In the genomic region with DNA sequence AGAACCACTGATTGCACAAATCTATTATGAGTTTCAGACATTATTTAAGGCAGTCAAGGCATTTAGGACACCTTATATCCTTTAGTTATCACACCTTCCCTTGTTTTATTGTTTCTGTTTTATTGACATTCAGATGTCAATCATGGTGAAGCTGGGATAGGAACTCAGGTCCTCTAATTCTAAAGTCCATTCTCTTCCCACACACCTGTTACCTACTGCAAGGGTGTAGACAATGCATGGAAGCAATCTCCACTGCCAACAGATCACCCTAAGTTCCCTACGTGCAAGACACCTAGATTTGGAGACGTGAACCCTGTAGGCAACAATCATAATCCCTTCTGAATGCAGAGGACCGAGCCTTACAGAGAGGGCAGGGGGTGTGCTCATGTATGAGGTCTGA, we compare ENCODE assay signal across 18 cellular contexts.
"Had no signal": no experiment of that assay in that cellular context is flagged by ENCODE, and none has a peak within 500 bp of the region (broad histone marks: within the 10 kb centered on the region; RNA-seq: fewer than 3 reads in every experiment).

No MANE protein-coding gene starts in this region.

- H3K9me3 ChIP-seq: body of pancreas, right lobe of liver, suprapubic skin had no signal

- H3K9me3 Mint-ChIP-seq: activated CD4-positive, alpha-beta T cell treated with anti-CD3 and anti-CD28 coated beads, Interleukin-2, amount 10 ng/mL, durations not matched to agents 7 days and 5 days; activated naive CD4-positive, alpha-beta T cell treated with anti-CD3 and anti-CD28 coated beads, Interleukin-2, amount 50 U/mL, for 72 hours; central memory CD8-positive, alpha-beta T cell; dendritic cell treated with granulocyte-macrophage colony-stimulating factor and Interleukin-4, amounts not matched to agents 40 ng/mL and 50 ng/mL, for 4 days; T-helper 1 cell treated with Interleukin-12 subunit alpha and Interleukin-12 subunit beta and Interleukin-4 antibody, amounts not matched to agents 30 μg/mL and 1 μg/mL, for 36 hours had no signal

- H3K27ac Mint-ChIP-seq: activated CD4-positive, alpha-beta T cell treated with anti-CD3 and anti-CD28 coated beads, Interleukin-2, amount 10 ng/mL, durations not matched to agents 7 days and 5 days; activated naive CD4-positive, alpha-beta T cell treated with anti-CD3 and anti-CD28 coated beads, Interleukin-2, amount 50 U/mL, for 72 hours; dendritic cell treated with granulocyte-macrophage colony-stimulating factor and Interleukin-4, amounts not matched to agents 40 ng/mL and 50 ng/mL, for 4 days; progenitor cell of endocrine pancreas; T-helper 1 cell treated with Interleukin-12 subunit alpha and Interleukin-12 subunit beta and Interleukin-4 antibody, amounts not matched to agents 30 μg/mL and 1 μg/mL, for 36 hours had no signal

- H3K4me3 ChIP-seq: body of pancreas, right lobe of liver, suprapubic skin had no signal

- H3K27ac ChIP-seq: body of pancreas, right lobe of liver, suprapubic skin had no signal

- ATAC-seq: activated naive CD4-positive, alpha-beta T cell treated with anti-CD3 and anti-CD28 coated beads, Interleukin-2, amount 50 U/mL, for 72 hours; body of pancreas; left ventricle myocardium superior; right lobe of liver; stimulated activated naive CD8-positive, alpha-beta T cell treated with anti-CD3 and anti-CD28 coated beads, Interleukin-15, Interleukin-2, amounts not matched to agents 100 U/mL and 50 U/mL, for 24 hours had no signal

- H3K4me1 Mint-ChIP-seq: central memory CD8-positive, alpha-beta T cell had no signal

- H3K4me3 Mint-ChIP-seq: activated CD4-positive, alpha-beta T cell treated with anti-CD3 and anti-CD28 coated beads, Interleukin-2, amount 10 ng/mL, durations not matched to agents 7 days and 5 days; central memory CD8-positive, alpha-beta T cell; T-helper 1 cell treated with Interleukin-12 subunit alpha and Interleukin-12 subunit beta and Interleukin-4 antibody, amounts not matched to agents 30 μg/mL and 1 μg/mL, for 36 hours had no signal

- H3K36me3 ChIP-seq: right lobe of liver, suprapubic skin had no signal

- H3K27me3 ChIP-seq: body of pancreas, right lobe of liver, suprapubic skin had no signal

- DNase-seq: activated CD4-positive, alpha-beta T cell treated with anti-CD3 and anti-CD28 coated beads, Interleukin-2, amount 10 ng/mL, durations not matched to agents 7 days and 5 days; activated CD4-positive, CD25-positive, alpha-beta regulatory T cell; activated T-cell treated with anti-CD3 and anti-CD28 coated beads for 4 hours; amniotic stem cell; body of pancreas; left ventricle myocardium superior; occipital lobe; right lobe of liver; stimulated activated CD4-positive, alpha-beta T cell treated with anti-CD3 and anti-CD28 coated beads, Interleukin-12 subunit alpha, Interleukin-12 subunit beta, amount 100 ng/mL, for 4 hours; stimulated activated naive CD8-positive, alpha-beta T cell treated with anti-CD3 and anti-CD28 coated beads, Interleukin-15, Interleukin-2, amounts not matched to agents 100 U/mL and 50 U/mL, for 24 hours had no signal

- FAIRE-seq: islet of Langerhans, TTC549 had no signal
